ENCODE assay signal across 17 cellular contexts in the genomic region with DNA sequence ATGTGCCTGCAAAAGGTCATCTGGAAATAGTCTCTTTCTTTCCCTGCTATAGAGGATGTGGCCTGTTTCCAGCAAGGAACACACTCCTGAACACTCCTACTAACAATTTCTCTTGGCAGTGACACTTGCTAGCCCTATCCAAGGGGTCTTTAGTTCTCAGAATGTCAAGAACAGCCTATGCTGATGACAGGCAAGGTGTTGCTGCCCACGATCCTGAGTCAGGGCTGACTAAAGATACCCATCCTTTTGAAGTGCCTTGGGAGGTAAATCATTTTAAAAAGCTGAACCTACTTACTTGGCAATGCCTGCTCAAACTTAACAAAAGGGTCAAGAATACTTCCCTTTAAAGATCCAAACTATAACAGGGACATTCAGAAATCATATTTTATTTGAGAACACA.
"Had no signal": no experiment of that assay in that cellular context is flagged by ENCODE, and none has a peak within 500 bp of the region (broad histone marks: within the 10 kb centered on the region; RNA-seq: fewer than 3 reads in every experiment).

No MANE protein-coding gene starts in this region.

- H3K9me3 Mint-ChIP-seq: effector memory CD8-positive, alpha-beta T cell had no signal

- H3K27me3 Mint-ChIP-seq: brain; effector memory CD8-positive, alpha-beta T cell; naive thymus-derived CD8-positive, alpha-beta T cell; stimulated activated naive B cell treated with anti-CD40 and anti-IgM and Interleukin-4, amounts not matched to agents 10 μg/mL and 1 μg/mL and 100 μg/mL, for 72 hours; T-cell had no signal

- H3K4me1 Mint-ChIP-seq: stimulated activated naive B cell treated with anti-CD40 and anti-IgM and Interleukin-4, amounts not matched to agents 10 μg/mL and 1 μg/mL and 100 μg/mL, for 72 hours had no signal

- ATAC-seq: effector memory CD8-positive, alpha-beta T cell; gastrocnemius medialis; heart right ventricle; left lung; mucosa of descending colon; naive thymus-derived CD8-positive, alpha-beta T cell; stimulated activated naive B cell treated with anti-CD40 and anti-IgM and Interleukin-4, amounts not matched to agents 10 μg/mL and 1 μg/mL and 100 μg/mL, for 72 hours; T-cell; upper lobe of right lung had no signal

- H3K9me3 ChIP-seq: gastrocnemius medialis, left lung, mucosa of descending colon, neutrophil, upper lobe of right lung had no signal

- H3K27me3 ChIP-seq: gastrocnemius medialis, heart right ventricle, left lung, neutrophil, upper lobe of right lung had no signal

- H3K4me1 ChIP-seq: gastrocnemius medialis, heart right ventricle, left lung, upper lobe of right lung had no signal

- H3K27ac ChIP-seq: epithelial cell of prostate, gastrocnemius medialis, heart right ventricle, left lung, neutrophil, upper lobe of right lung had no signal

- H3K4me3 ChIP-seq: gastrocnemius medialis, heart right ventricle, left lung, mucosa of descending colon, upper lobe of right lung had no signal

- H3K36me3 ChIP-seq: gastrocnemius medialis, heart right ventricle, left lung, neutrophil, upper lobe of right lung had no signal

- H3K4me3 Mint-ChIP-seq: brain; effector memory CD8-positive, alpha-beta T cell; naive thymus-derived CD8-positive, alpha-beta T cell; stimulated activated naive B cell treated with anti-CD40 and anti-IgM and Interleukin-4, amounts not matched to agents 10 μg/mL and 1 μg/mL and 100 μg/mL, for 72 hours; T-cell had no signal

- H3K27ac Mint-ChIP-seq: brain; effector memory CD8-positive, alpha-beta T cell; stimulated activated naive B cell treated with anti-CD40 and anti-IgM and Interleukin-4, amounts not matched to agents 10 μg/mL and 1 μg/mL and 100 μg/mL, for 72 hours had no signal

- H3K36me3 Mint-ChIP-seq: brain; stimulated activated naive B cell treated with anti-CD40 and anti-IgM and Interleukin-4, amounts not matched to agents 10 μg/mL and 1 μg/mL and 100 μg/mL, for 72 hours had no signal

- DNase-seq: activated CD4-positive, alpha-beta T cell treated with anti-CD3 and anti-CD28 coated beads, Interleukin-2, amount 50 U/mL, for 1 hour; activated effector memory CD4-positive, alpha-beta T cell treated with anti-CD3 and anti-CD28 coated beads, Interleukin-2, amount 50 U/mL, for 16 hours; amygdala; effector memory CD8-positive, alpha-beta T cell; gastrocnemius medialis; heart right ventricle; left lung; mucosa of descending colon; naive thymus-derived CD8-positive, alpha-beta T cell; posterior cingulate gyrus; stimulated activated naive B cell treated with anti-CD40 and anti-IgM and Interleukin-4, amounts not matched to agents 10 μg/mL and 1 μg/mL and 100 μg/mL, for 72 hours; T-cell; T1000; upper lobe of right lung had no signal
